ENCODE assay signal across 8 cellular contexts in genomic region chr13:79679334-79679733, GRCh38.
DNase-seq lines count a peak whose midpoint lies in the region; ATAC-seq and TF ChIP-seq lines count a peak whose summit lies in the region.

No MANE protein-coding gene starts in this region.

- DNase-seq in AG04450 (ENCODE audit: low read depth, low spot score) (peak; percentile 26), NCI-H1105 treated with DMSO at 0.1 percent for 48 hours (lab: John Stamatoyannopoulos, UW) (peak; percentile 13), fibroblast of villous mesenchyme (ENCODE audit: low read depth) (peak; percentile 80), occipital lobe (lab: John Stamatoyannopoulos, UW) (peak; percentile 22)

- H3K27me3 ChIP-seq in AG04450 (ENCODE audit: control insufficient read depth, insufficient read depth, low read length) = no peaks in the 10 kb centered on the region

- CTCF ChIA-PET in AG04450 (lab: Charles Lee) = interaction anchor here (0.6 to 3.5 kb wide), 29 partner anchors 8 to 696 kb away, joined by 3 to 33 read pairs (median 4); no protein-coding TSS in a partner anchor

- TF ChIP-seq CTCF in AG04450 (IDR thresholded peaks at IDR 0.05; ENCODE audit: low read depth, low read length) = peak; percentile 74
- TF ChIP-seq CTCF in GM12873 (IDR thresholded peaks at IDR 0.05; ENCODE audit: insufficient read depth, low read depth, low read length, missing control alignments) = peak; percentile 83
- TF ChIP-seq CTCF in VCaP (conservative IDR thresholded peaks at IDR 0.05) = peak; percentile 84
- peak; percentile 93 for TF ChIP-seq CTCF in fibroblast of villous mesenchyme (IDR thresholded peaks at IDR 0.05; ENCODE audit: insufficient read depth, low read depth, low read length)

- POLR2A ChIA-PET in AG04450 (lab: Yijun Ruan, JAX) = interaction anchor here (1.6 kb wide), 1 partner anchor 662 kb away, joined by 5 read pairs; the partner anchor contains the start of gene SPRY2

- H3K4me3 ChIP-seq in AG04450 (ENCODE audit: low read depth, low read length) (no peak overlapping the region), fibroblast of villous mesenchyme (ENCODE audit: low read depth, low read length) (no peak overlapping the region)

- ATAC-seq in HG02763 (IDR thresholded peaks at IDR 0.05; ENCODE audit: unreplicated experiment) (peak; percentile 74), HG02970 (IDR thresholded peaks at IDR 0.05; ENCODE audit: low FRiP score, unreplicated experiment) (no peak)

- H3K9me3 ChIP-seq in AG04450 (ENCODE audit: control insufficient read depth, insufficient read depth, low read length) = no peaks in the 10 kb centered on the region

- H3K27ac ChIP-seq in AG04450 (ENCODE audit: low read depth, low read length) = no peak overlapping the region
- no peak overlapping the region for H3K27ac ChIP-seq in VCaP

Comparison
In these comparisons a context has a peak if more than half of its experiments do, and no peak if none do; other contexts are left out.
1. DNase-seq: peak in every context shown above with its lines; median percentile 80 in fibroblast of villous mesenchyme; 26 in AG04450; 22 in occipital lobe; 13 in NCI-H1105 treated with DMSO at 0.1 percent for 48 hours.